12 cellular contexts compared by ENCODE assay signal in genomic region chr4:114108869-114109268, GRCh38.
DNase-seq lines count a peak whose midpoint lies in the region; ATAC-seq and TF ChIP-seq lines count a peak whose summit lies in the region.
"Had no signal": no experiment of that assay in that cellular context is flagged by ENCODE, and none has a peak within 500 bp of the region (broad histone marks: within the 10 kb centered on the region; RNA-seq: fewer than 3 reads in every experiment).

No MANE protein-coding gene starts in this region.

- in situ Hi-C loops in brain microvascular endothelial cell (cut with HindIII; ENCODE audit: low pct_ligation_motif_present, low sequenced_read_pairs) = no loop called here

- H3K4me3 ChIP-seq in MG63 (no peak overlapping the region), brain microvascular endothelial cell (ENCODE audit: low read depth, low read length) (no peak overlapping the region)
- H3K4me3 ChIP-seq: transverse colon had no signal

- H3K4me3 Mint-ChIP-seq in immature natural killer cell = no peak overlapping the region
- no peak overlapping the region for H3K4me3 Mint-ChIP-seq in activated CD4-positive, alpha-beta T cell treated with anti-CD3 and anti-CD28 coated beads, Interleukin-2, amount 10 ng/mL, durations not matched to agents 24 days and 14 days
- H3K4me3 Mint-ChIP-seq: activated B cell treated with CpG ODN at 0.5 μM for 24 hours had no signal

- no peaks in the 10 kb centered on the region for H3K36me3 ChIP-seq in MG63
- H3K36me3 ChIP-seq in brain microvascular endothelial cell (replicated peaks) = no peaks in the 10 kb centered on the region
- H3K36me3 ChIP-seq: transverse colon had no signal

- peak; percentile 21 for TF ChIP-seq CTCF in brain microvascular endothelial cell (IDR thresholded peaks at IDR 0.05; ENCODE audit: low read depth, low read length, missing control alignments)

- H3K4me1 Mint-ChIP-seq in immature natural killer cell = no peaks in the 10 kb centered on the region
- no peaks in the 10 kb centered on the region for H3K4me1 Mint-ChIP-seq in activated CD4-positive, alpha-beta T cell treated with anti-CD3 and anti-CD28 coated beads, Interleukin-2, amount 10 ng/mL, durations not matched to agents 24 days and 14 days
- H3K4me1 Mint-ChIP-seq: activated B cell treated with CpG ODN at 0.5 μM for 24 hours had no signal

- H3K9me3 ChIP-seq in MG63 = no peaks in the 10 kb centered on the region
- H3K9me3 ChIP-seq: transverse colon had no signal

- peak; percentile 67 for ATAC-seq in GM19395 (IDR thresholded peaks at IDR 0.05; ENCODE audit: unreplicated experiment)
- ATAC-seq in stimulated activated naive CD8-positive, alpha-beta T cell treated with anti-CD3 and anti-CD28 coated beads, Interleukin-15, Interleukin-2, amounts not matched to agents 100 U/mL and 50 U/mL, for 24 hours = no peak
- ATAC-seq: activated naive CD4-positive, alpha-beta T cell treated with anti-CD3 and anti-CD28 coated beads, Interleukin-2, amount 50 U/mL, for 72 hours had no signal

- H3K27me3 Mint-ChIP-seq in immature natural killer cell (ENCODE audit: low read depth in 3 of 3) = peaks cover 0 to 4% (median 0%) of the 10 kb centered on the region in 3 donors
- H3K27me3 Mint-ChIP-seq in activated CD4-positive, alpha-beta T cell treated with anti-CD3 and anti-CD28 coated beads, Interleukin-2, amount 10 ng/mL, durations not matched to agents 24 days and 14 days = peaks cover 3% of the 10 kb centered on the region

- DNase-seq in MG63 = peak; percentile 21
- no peak for DNase-seq in brain microvascular endothelial cell
- DNase-seq in myocyte (ENCODE audit: low read depth) = peak; percentile 66
- DNase-seq in immature natural killer cell = no peak
- DNase-seq in NCI-H1436 (lab: John Stamatoyannopoulos, UW) = no peak
- DNase-seq in activated CD4-positive, alpha-beta T cell treated with anti-CD3 and anti-CD28 coated beads, Interleukin-2, amount 10 ng/mL, durations not matched to agents 24 days and 14 days = no peak
- DNase-seq in stimulated activated naive CD8-positive, alpha-beta T cell treated with anti-CD3 and anti-CD28 coated beads, Interleukin-15, Interleukin-2, amounts not matched to agents 100 U/mL and 50 U/mL, for 24 hours = no peak
- DNase-seq: activated B cell treated with CpG ODN at 0.5 μM for 24 hours, foreskin melanocyte, transverse colon had no signal

- intact Hi-C loops in activated CD4-positive, alpha-beta T cell treated with anti-CD3 and anti-CD28 coated beads, Interleukin-2, amount 10 ng/mL, durations not matched to agents 24 days and 14 days (cut with micrococcal nuclease) = no loop called here

- H3K36me3 Mint-ChIP-seq in immature natural killer cell = no peaks in the 10 kb centered on the region
- no peaks in the 10 kb centered on the region for H3K36me3 Mint-ChIP-seq in activated CD4-positive, alpha-beta T cell treated with anti-CD3 and anti-CD28 coated beads, Interleukin-2, amount 10 ng/mL, durations not matched to agents 24 days and 14 days (ENCODE audit: low read depth)
- H3K36me3 Mint-ChIP-seq: activated naive CD4-positive, alpha-beta T cell treated with anti-CD3 and anti-CD28 coated beads, Interleukin-2, amount 50 U/mL, for 72 hours had no signal

- H3K27ac Mint-ChIP-seq in immature natural killer cell = no peak overlapping the region
- H3K27ac Mint-ChIP-seq in activated CD4-positive, alpha-beta T cell treated with anti-CD3 and anti-CD28 coated beads, Interleukin-2, amount 10 ng/mL, durations not matched to agents 24 days and 14 days = no peak overlapping the region
- H3K27ac Mint-ChIP-seq: activated B cell treated with CpG ODN at 0.5 μM for 24 hours; activated naive CD4-positive, alpha-beta T cell treated with anti-CD3 and anti-CD28 coated beads, Interleukin-2, amount 50 U/mL, for 72 hours had no signal

- no peaks in the 10 kb centered on the region for H3K9me3 Mint-ChIP-seq in immature natural killer cell
- no peaks in the 10 kb centered on the region for H3K9me3 Mint-ChIP-seq in activated CD4-positive, alpha-beta T cell treated with anti-CD3 and anti-CD28 coated beads, Interleukin-2, amount 10 ng/mL, durations not matched to agents 24 days and 14 days
- H3K9me3 Mint-ChIP-seq: activated B cell treated with CpG ODN at 0.5 μM for 24 hours; activated naive CD4-positive, alpha-beta T cell treated with anti-CD3 and anti-CD28 coated beads, Interleukin-2, amount 50 U/mL, for 72 hours had no signal

- H3K27me3 ChIP-seq in MG63 (no peaks in the 10 kb centered on the region), brain microvascular endothelial cell (replicated peaks) (no peaks in the 10 kb centered on the region)
- H3K27me3 ChIP-seq: transverse colon had no signal

- H3K27ac ChIP-seq in brain microvascular endothelial cell = no peak overlapping the region
- H3K27ac ChIP-seq: transverse colon had no signal

Comparison
In these comparisons a context has a peak if more than half of its experiments do, and no peak if none do; other contexts are left out.
1. DNase-seq: peak in MG63 (single experiment) and myocyte (single experiment); none in brain microvascular endothelial cell (single experiment), immature natural killer cell (0 of 3), NCI-H1436 (single experiment), activated CD4-positive, alpha-beta T cell treated with anti-CD3 and anti-CD28 coated beads, Interleukin-2, amount 10 ng/mL, durations not matched to agents 24 days and 14 days (single experiment) and stimulated activated naive CD8-positive, alpha-beta T cell treated with anti-CD3 and anti-CD28 coated beads, Interleukin-15, Interleukin-2, amounts not matched to agents 100 U/mL and 50 U/mL, for 24 hours (single experiment).